In the genomic region with DNA sequence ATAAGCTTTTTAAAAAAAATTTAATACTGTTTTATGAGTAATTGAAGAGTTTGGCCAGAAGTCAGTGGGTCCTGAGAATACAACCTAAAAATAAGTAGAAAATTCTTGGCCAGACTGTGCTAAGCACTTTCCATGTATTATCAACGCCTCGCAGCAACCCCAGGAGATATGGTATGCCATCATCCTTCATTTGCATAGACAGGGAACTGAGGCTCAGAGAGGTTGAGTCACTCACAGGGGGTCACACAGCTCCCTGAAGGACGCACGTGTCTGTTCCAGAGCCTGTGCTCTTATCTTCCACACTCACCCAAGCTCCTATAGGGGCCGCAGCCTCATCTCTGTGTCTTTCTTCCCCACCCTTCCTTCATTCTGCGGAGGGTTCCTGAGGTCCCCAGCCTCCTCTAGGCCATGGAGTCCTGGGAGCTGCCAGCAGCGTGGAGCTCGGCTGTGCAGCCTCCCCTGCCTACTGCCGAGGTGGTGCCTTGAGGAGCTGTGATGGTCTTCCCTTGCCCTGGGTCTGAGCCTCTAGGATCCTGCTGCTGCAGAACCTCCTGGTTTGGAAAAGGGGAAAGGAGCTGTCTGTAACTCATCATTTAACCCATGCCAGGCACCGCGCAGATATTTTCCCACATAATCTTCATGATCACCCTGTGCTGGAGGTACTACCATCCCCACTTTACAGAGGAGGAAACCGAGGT, we compare ENCODE assay signal across 11 cellular contexts. TPM values are rescaled to one million over a fixed set of nuclear protein-coding genes. Genes with fewer than 3 reads are reported as not detected.
DNase-seq lines count a peak whose midpoint lies in the region; ATAC-seq, FAIRE-seq and TF ChIP-seq lines count a peak whose summit lies in the region.
"Had no signal": no experiment of that assay in that cellular context is flagged by ENCODE, and none has a peak within 500 bp of the region (broad histone marks: within the 10 kb centered on the region; RNA-seq: fewer than 3 reads in every experiment).

No MANE protein-coding gene starts in this region.

- H3K4me2 ChIP-seq in HepG2 (ENCODE audit: low read depth, low read length) = 0 out of 2 replicates have a peak overlapping the region, but pooled peaks have one; percentile 20
- H3K4me2 ChIP-seq in endothelial cell of umbilical vein (ENCODE audit: insufficient read depth, low read length) = no peak overlapping the region

- CTCF ChIA-PET in HepG2 (lab: Yijun Ruan, JAX; ENCODE audit: low intra/inter-chr PET ratio, low total read pairs) (no interaction called here), endothelial cell of umbilical vein (lab: Charles Lee) (interaction anchor here (1.1 to 9.1 kb wide), 8 partner anchors 8 to 66 kb away, joined by 3 to 73 read pairs (median 14); no protein-coding TSS in a partner anchor)

- in situ Hi-C loops in HepG2 (cut with HindIII; ENCODE audit: extremely low pct_ligation_motif_present, low pct_unique_long_range_greater_than_20kb) = no loop called here

- no peak overlapping the region for H3K27ac ChIP-seq in HepG2 (ENCODE audit: extremely low read length, insufficient read depth, low read length)
- H3K27ac ChIP-seq in right lobe of liver = no peak overlapping the region
- peak overlapping the region; percentile 7 for H3K27ac ChIP-seq in endothelial cell of umbilical vein (ENCODE audit: insufficient read depth, low read depth, low read length)
- H3K27ac ChIP-seq in pancreas = peak overlapping the region in 3 of 4 donors; percentile 28 to 74 (median 52)
- H3K27ac ChIP-seq in aorta (ENCODE audit: low read depth in 1 of 2, low read length in 2 of 2) = peak overlapping the region; percentile 61 to 84

- POLR2A ChIA-PET in HepG2 (lab: Yijun Ruan, JAX) = no interaction called here
- POLR2A ChIA-PET in endothelial cell of umbilical vein (lab: Charles Lee) = no interaction called here

- H3K4me3 ChIP-seq in HepG2 (replicated peaks in 1 of 3; ENCODE audit: insufficient read depth in 1 of 3, low read depth in 2 of 3, low read length in 3 of 3) (no peak overlapping the region), right lobe of liver (no peak overlapping the region), endothelial cell of umbilical vein (replicated peaks in 1 of 3; ENCODE audit: insufficient read depth in 1 of 3, low read depth in 1 of 3, low read length in 3 of 3) (no peak overlapping the region), pancreas (no peak overlapping the region), aorta (ENCODE audit: low read length in 2 of 2) (no peak overlapping the region)
- H3K4me3 ChIP-seq: mucosa of descending colon had no signal

- H4K20me1 ChIP-seq in HepG2 (ENCODE audit: insufficient read depth, low read length) (no peaks in the 10 kb centered on the region), endothelial cell of umbilical vein (replicated peaks; ENCODE audit: control insufficient read depth, extremely low read depth, insufficient read depth, low read length) (no peaks in the 10 kb centered on the region)

- H3K9ac ChIP-seq in HepG2 (ENCODE audit: insufficient read depth, low read depth, low read length) (no peak overlapping the region), endothelial cell of umbilical vein (replicated peaks; ENCODE audit: extremely low read depth, insufficient read depth, low read length) (no peak overlapping the region)

- WGBS in HepG2 (ENCODE audit: low lambda C conversion rate) = 92% methylated on average over 12 of the region's 12 CpGs
- 71% methylated on average over 4 of the region's 12 CpGs for WGBS in right lobe of liver (ENCODE audit: insufficient coverage, low coverage, low lambda C conversion rate, missing lambda C conversion rate)
- 57 to 68% methylated on average over 12 of the region's 12 CpGs for WGBS in pancreas, 2 donors
- WGBS in aorta, 2 donors = 30 to 41% methylated on average over 12 of the region's 12 CpGs

- H3K79me2 ChIP-seq in HepG2 (ENCODE audit: insufficient read depth, low read length) (no peaks in the 10 kb centered on the region), endothelial cell of umbilical vein (ENCODE audit: control insufficient read depth, insufficient read depth, low read length) (peaks cover 61% of the 10 kb centered on the region)

- dilution Hi-C loops in endothelial cell of umbilical vein (cut with MboI; ENCODE audit: extremely low pct_ligation_motif_present, low sequenced_read_pairs) = no loop called here

- H3K9me3 ChIP-seq in HepG2 (ENCODE audit: low read length) (no peaks in the 10 kb centered on the region), right lobe of liver (no peaks in the 10 kb centered on the region), endothelial cell of umbilical vein (replicated peaks; ENCODE audit: control insufficient read depth, insufficient read depth, low read length) (no peaks in the 10 kb centered on the region), pancreas (no peaks in the 10 kb centered on the region), aorta (ENCODE audit: control insufficient read depth, low read length) (no peaks in the 10 kb centered on the region)
- H3K9me3 ChIP-seq: mucosa of descending colon had no signal

- no peak for TF ChIP-seq POLR2A in HepG2 (IDR thresholded peaks at IDR 0.05; ENCODE audit: insufficient read depth in 1 of 2, low read depth in 2 of 2, low read length in 2 of 2)
- no peak for TF ChIP-seq POLR2A in right lobe of liver (IDR thresholded peaks at IDR 0.05)
- no peak for TF ChIP-seq POLR2A in endothelial cell of umbilical vein (IDR thresholded peaks at IDR 0.05; ENCODE audit: low read depth, low read length)

- FAIRE-seq in HepG2 (lab: Jason Lieb, UNC) (no peak), endothelial cell of umbilical vein (lab: Jason Lieb, UNC) (no peak), pancreas (lab: Jason Lieb, UNC) (no peak)

- no peak for TF ChIP-seq EP300 in HepG2 (IDR thresholded peaks at IDR 0.05; ENCODE audit: low read depth in 2 of 2, low read length in 2 of 2)
- no peak for TF ChIP-seq EP300 in HepG2 (CRISPR knock-in tag; IDR thresholded peaks at IDR 0.05; ENCODE audit: borderline replicate concordance)

- ATAC-seq in HepG2 (no peak), right lobe of liver (no peak), pancreas (no peak), aorta (ENCODE audit: low FRiP score) (no peak)
- ATAC-seq: activated CD8-positive, alpha-beta T cell treated with anti-CD3 and anti-CD28 coated beads for 36 hours; mucosa of descending colon had no signal

- H3K9me1 ChIP-seq in endothelial cell of umbilical vein (replicated peaks; ENCODE audit: control insufficient read depth, extremely low read depth, insufficient read depth, low read length) = no peaks in the 10 kb centered on the region

- H3K27me3 ChIP-seq in HepG2 (ENCODE audit: control insufficient read depth in 1 of 2, insufficient read depth in 2 of 2, low read length in 2 of 2) (no peaks in the 10 kb centered on the region), right lobe of liver (no peaks in the 10 kb centered on the region), endothelial cell of umbilical vein (ENCODE audit: control insufficient read depth in 2 of 2, insufficient read depth in 2 of 2, low read length in 2 of 2) (no peaks in the 10 kb centered on the region), pancreas (no peaks in the 10 kb centered on the region), aorta (ENCODE audit: control insufficient read depth in 1 of 2, insufficient read depth in 2 of 2, low read length in 1 of 2) (no peaks in the 10 kb centered on the region)

- TF ChIP-seq CTCF in HepG2 (CRISPR knock-in tag; IDR thresholded peaks at IDR 0.05) (no peak), right lobe of liver (IDR thresholded peaks at IDR 0.05) (no peak), endothelial cell of umbilical vein (IDR thresholded peaks at IDR 0.05; ENCODE audit: extremely low read depth in 1 of 2, insufficient read depth in 1 of 2, low read depth in 1 of 2, low read length in 2 of 2) (no peak), pancreas (IDR thresholded peaks at IDR 0.05) (no peak)

- BruUV-seq in HepG2 (replicated peaks; lab: Mats Ljungman, UMichigan) = no TSS peak
- no TSS peak for BruUV-seq in endothelial cell of umbilical vein (replicated peaks; lab: Mats Ljungman, UMichigan)

- H3K36me3 ChIP-seq in HepG2 (replicated peaks in 1 of 2; ENCODE audit: control insufficient read depth in 1 of 2, insufficient read depth in 2 of 2, low read length in 2 of 2) (no peaks in the 10 kb centered on the region), right lobe of liver (no peaks in the 10 kb centered on the region), endothelial cell of umbilical vein (ENCODE audit: control insufficient read depth in 2 of 2, extremely low read depth in 1 of 2, insufficient read depth in 2 of 2, low read length in 2 of 2) (no peaks in the 10 kb centered on the region), pancreas (no peaks in the 10 kb centered on the region), aorta (ENCODE audit: control insufficient read depth in 1 of 2, insufficient read depth in 2 of 2, low read length in 1 of 2) (no peaks in the 10 kb centered on the region)

- DNase-seq in HepG2 (ENCODE audit: low spot score) = no peak
- no peak for DNase-seq in right lobe of liver
- no peak for DNase-seq in endothelial cell of umbilical vein (ENCODE audit: low read depth, low spot score)
- DNase-seq in pancreas = no peak
- DNase-seq in aorta = no peak
- no peak for DNase-seq in OCI-M2 (lab: John Stamatoyannopoulos, UW; ENCODE audit: unreplicated experiment)
- DNase-seq in T1000 (lab: John Stamatoyannopoulos, UW) = no peak
- no peak for DNase-seq in DMS79 treated with DMSO at 0.1 percent for 48 hours (lab: John Stamatoyannopoulos, UW)
- DNase-seq: activated CD8-positive, alpha-beta T cell treated with anti-CD3 and anti-CD28 coated beads for 36 hours; mucosa of descending colon; NCI-H2171 had no signal

- intact Hi-C loops in HepG2 (cut with micrococcal nuclease; ENCODE audit: unreplicated experiment) (no loop called here), right lobe of liver (cut with DNase I) (no loop called here), endothelial cell of umbilical vein (cut with micrococcal nuclease) (no loop called here), pancreas (cut with DNase I) (loop anchor here in 1 of 3 donors (10.0 kb wide), 1 partner anchor 46 kb away; no protein-coding TSS in a partner anchor), aorta (cut with DNase I) (no loop called here)

- peaks cover 75% of the 10 kb centered on the region for H3K4me1 ChIP-seq in HepG2 (ENCODE audit: insufficient read depth, low read length)
- peaks cover 0 to 34% (median 15%) of the 10 kb centered on the region in 4 donors for H3K4me1 ChIP-seq in right lobe of liver
- H3K4me1 ChIP-seq in endothelial cell of umbilical vein (ENCODE audit: control insufficient read depth, extremely low read depth, insufficient read depth, low read length) = peaks cover 52% of the 10 kb centered on the region
- peaks cover 70 to 78% (median 71%) of the 10 kb centered on the region in 3 donors for H3K4me1 ChIP-seq in pancreas
- peaks cover 0 to 9% of the 10 kb centered on the region in 2 donors for H3K4me1 ChIP-seq in aorta (ENCODE audit: control insufficient read depth in 1 of 2, insufficient read depth in 2 of 2, low read length in 2 of 2)

- TF ChIP-seq RAD21 in HepG2 (CRISPR knock-in tag; IDR thresholded peaks at IDR 0.05) = no peak

- H2AFZ ChIP-seq in HepG2 (ENCODE audit: low read length) (no peak overlapping the region), endothelial cell of umbilical vein (ENCODE audit: low read depth, low read length) (no peak overlapping the region)

RNA-seq across cellular contexts. Expression of gene ECE1, which starts 30.3 kb away (rescaled TPM):
- 11.1 and 21.2 TPM in 2 replicates for total RNA-seq in HepG2 (2016; rRNA removed; fragmentation: Illumina TruSeq; extraction: Trizol)
- 3.1 and 4.6 TPM in 2 replicates for total RNA-seq in HepG2 (2016; cell fraction: cytosol; rRNA removed; fragmentation: Illumina TruSeq; extraction: Trizol; ENCODE audit: low read depth)
- total RNA-seq in HepG2 (2016; cell fraction: insoluble cytoplasmic fraction; rRNA removed; fragmentation: Illumina TruSeq; extraction: Trizol) = 8.0 and 21.1 TPM in 2 replicates
- 5.2 and 6.6 TPM in 2 replicates for total RNA-seq in HepG2 (2016; cell fraction: membrane; rRNA removed; fragmentation: Illumina TruSeq; extraction: Trizol)
- 18.9 and 25.8 TPM in 2 replicates for total RNA-seq in HepG2 (2016; cell fraction: nucleus; rRNA removed; fragmentation: Illumina TruSeq; extraction: Trizol)
- polyA plus RNA-seq in HepG2 (2011; rRNA removed) = 13.5 and 17.0 TPM in 2 replicates
- polyA plus RNA-seq in HepG2 (2011; cell fraction: cytosol; rRNA removed) = 7.9 and 8.8 TPM in 2 replicates
- 20.3 and 20.8 TPM in 2 replicates for polyA plus RNA-seq in HepG2 (2011; cell fraction: nucleus; rRNA removed)
- polyA plus RNA-seq in HepG2 (2012) = 23.5 and 24.3 TPM in 2 replicates
- 1.8 TPM in 2 replicates for polyA plus RNA-seq in HepG2 (2016; cell fraction: cytosol; fragmentation: Illumina TruSeq; extraction: Trizol; ENCODE audit: low read depth)
- 8.3 and 10.9 TPM in 2 replicates for polyA plus RNA-seq in HepG2 (2016; cell fraction: insoluble cytoplasmic fraction; fragmentation: Illumina TruSeq; extraction: Trizol; ENCODE audit: low read depth)
- 2.8 and 3.4 TPM in 2 replicates for polyA plus RNA-seq in HepG2 (2016; cell fraction: membrane; fragmentation: Illumina TruSeq; extraction: Trizol; ENCODE audit: low read depth)
- 36.4 and 38.3 TPM in 2 replicates for polyA plus RNA-seq in HepG2 (2016; cell fraction: nucleus; fragmentation: Illumina TruSeq; extraction: Trizol; ENCODE audit: insufficient read depth, low read depth)
- polyA minus RNA-seq in HepG2 (2011; rRNA and poly(A)+ RNA removed; ENCODE audit: low replicate concordance) = 34.0 and 41.6 TPM in 2 replicates
- 9.9 and 11.8 TPM in 2 replicates for polyA minus RNA-seq in HepG2 (2011; cell fraction: cytosol; rRNA and poly(A)+ RNA removed)
- 11.3 and 11.4 TPM in 2 replicates for polyA minus RNA-seq in HepG2 (2011; cell fraction: nucleus; rRNA and poly(A)+ RNA removed)
- total RNA-seq in right lobe of liver = 10 to 100 TPM; 39.7 to 61.3 (median 43.8) TPM
- total RNA-seq in endothelial cell of umbilical vein = 496 and 562 TPM in 2 replicates
- 437 and 521 TPM in 2 replicates for polyA plus RNA-seq in endothelial cell of umbilical vein
- polyA plus RNA-seq in endothelial cell of umbilical vein (2011; cell fraction: cytosol; rRNA removed) = 352 and 358 TPM in 2 replicates
- 291 and 306 TPM in 2 replicates for polyA plus RNA-seq in endothelial cell of umbilical vein (2011; cell fraction: nucleus; rRNA removed)
- polyA plus RNA-seq in endothelial cell of umbilical vein (2012) = 366 and 394 TPM in 2 replicates
- 457 and 568 TPM in 2 replicates for polyA minus RNA-seq in endothelial cell of umbilical vein
- 16.8 TPM for polyA minus RNA-seq in endothelial cell of umbilical vein (2011; cell fraction: cytosol; rRNA and poly(A)+ RNA removed)
- polyA minus RNA-seq in endothelial cell of umbilical vein (2011; cell fraction: nucleus; rRNA and poly(A)+ RNA removed) = 172 and 244 TPM in 2 replicates
- total RNA-seq in pancreas = 100 to 1,000 TPM in 2 of 6 donors, 10 to 100 TPM in 4; 68.4 to 141 (median 89.1) TPM
- polyA plus RNA-seq in pancreas = 10 to 100 TPM; 38.1 to 59.8 TPM
- 100 to 1,000 TPM; 135 to 155 TPM for total RNA-seq in aorta
- polyA plus RNA-seq in aorta = 100 to 1,000 TPM in 1 of 2 donors, 10 to 100 TPM in 1; 12.1 to 112 TPM

Comparison
In these comparisons a context has a peak if more than half of its experiments do, and no peak if none do; other contexts are left out.
1. H3K27ac ChIP-seq: peak in endothelial cell of umbilical vein (single experiment), pancreas (3 of 4) and aorta (2 of 2); none in HepG2 (single experiment) and right lobe of liver (0 of 3).